ENCODE assay signal across 8 cellular contexts in genomic region chr19:19668230-19669012, GRCh38. TPM values are rescaled to one million over a fixed set of nuclear protein-coding genes. Genes with fewer than 3 reads are reported as not detected.
DNase-seq lines count a peak whose midpoint lies in the region; ATAC-seq and TF ChIP-seq lines count a peak whose summit lies in the region.

ZNF101 (plus strand) TSS chr19:19668839; CDS start chr19:19668964, 125 bp downstream.

- no peaks in the 10 kb centered on the region for H3K27me3 ChIP-seq in BLaER1

- H3K4me2 ChIP-seq in BLaER1 = peak within 1 kb of the TSS; percentile 86

- H3K4me1 ChIP-seq in BLaER1 = peaks cover 42% of the 10 kb centered on the region

- peak within 1 kb of the TSS; percentile 95 for H3K9ac ChIP-seq in BLaER1

- peaks cover 29% of the 10 kb centered on the region for H3K4me1 Mint-ChIP-seq in activated CD4-positive, alpha-beta T cell treated with anti-CD3 and anti-CD28 coated beads for 36 hours

- H4K20me1 ChIP-seq in BLaER1 = no peaks in the 10 kb centered on the region

- H3K9me3 Mint-ChIP-seq in activated CD4-positive, alpha-beta T cell treated with anti-CD3 and anti-CD28 coated beads for 36 hours (ENCODE audit: low read depth) = peaks cover 6% of the 10 kb centered on the region

- H3K9me3 ChIP-seq in BLaER1 = peaks cover 32% of the 10 kb centered on the region

- no peaks in the 10 kb centered on the region for H3K27me3 Mint-ChIP-seq in activated CD4-positive, alpha-beta T cell treated with anti-CD3 and anti-CD28 coated beads for 36 hours

- H3K4me3 Mint-ChIP-seq in activated CD4-positive, alpha-beta T cell treated with anti-CD3 and anti-CD28 coated beads for 36 hours = peak within 1 kb of the TSS; percentile 87

- H3K36me3 Mint-ChIP-seq in activated CD4-positive, alpha-beta T cell treated with anti-CD3 and anti-CD28 coated beads for 36 hours (ENCODE audit: low read depth) = peaks cover 46% of the 10 kb centered on the region

- H3K27ac ChIP-seq in BLaER1 = peak within 1 kb of the TSS; percentile 96

- H3K4me3 ChIP-seq in BLaER1 (peak within 1 kb of the TSS; percentile 95), choroid plexus epithelial cell (ENCODE audit: low read depth, low read length) (peak within 1 kb of the TSS; percentile 94)

- POLR2A ChIA-PET in activated CD4-positive, alpha-beta T cell treated with anti-CD3 and anti-CD28 coated beads for 36 hours (lab: Charles Lee) = interaction anchor here (0.5 to 1.7 kb wide), 10 partner anchors 38 to 476 kb away, joined by 3 to 9 read pairs (median 3); partner anchors contain the start of genes BORCS8, RFXANK, ZNF14 and ZNF253

- peak within 1 kb of the TSS; percentile 98 for H3K27ac Mint-ChIP-seq in activated CD4-positive, alpha-beta T cell treated with anti-CD3 and anti-CD28 coated beads for 36 hours

- no peak for TF ChIP-seq CTCF in choroid plexus epithelial cell (conservative IDR thresholded peaks at IDR 0.05; ENCODE audit: low read depth, low read length)

- DNase-seq in NCI-H524 treated with DMSO at 0.1 percent for 48 hours (lab: John Stamatoyannopoulos, UW) = peak; percentile 84
- DNase-seq in activated CD4-positive, alpha-beta T cell treated with anti-CD3 and anti-CD28 coated beads for 36 hours = peak; percentile 98
- peak; percentile 91 for DNase-seq in choroid plexus epithelial cell (ENCODE audit: low read depth)
- DNase-seq in kidney tubule cell (ENCODE audit: low spot score) = peak; percentile 95
- DNase-seq in stimulated activated CD4-positive, alpha-beta T cell treated with anti-CD3 and anti-CD28 coated beads, Interleukin-1b, Interleukin-23, amount 100 ng/mL, for 1 hour (ENCODE audit: low read depth in 2 of 2) = peak; percentile 84 to 88

- CTCF ChIA-PET in activated CD4-positive, alpha-beta T cell treated with anti-CD3 and anti-CD28 coated beads for 36 hours (lab: Charles Lee) = interaction anchor here (0.5 to 1.2 kb wide), 7 partner anchors 8 to 1862 kb away, joined by 3 to 4 read pairs (median 3); partner anchors contain the start of genes ZNF14 and ZNF506

- intact Hi-C loops in activated CD4-positive, alpha-beta T cell treated with anti-CD3 and anti-CD28 coated beads for 36 hours (cut with DNase I, micrococcal nuclease) = loop anchor here (1.0 to 2.0 kb wide), 11 partner anchors 65 to 409 kb away; partner anchors contain the start of genes ZNF14 (in 1 of the 2), ZNF506 (in 1 of the 2), ZNF90 (in 1 of the 2) and ZNF93 (in 1 of the 2)

- ATAC-seq in GM19324 (IDR thresholded peaks at IDR 0.05; ENCODE audit: low FRiP score, unreplicated experiment) (peak; percentile 68), HG03460 (IDR thresholded peaks at IDR 0.05; ENCODE audit: unreplicated experiment) (peak; percentile 55)
- ATAC-seq in activated CD4-positive, alpha-beta T cell treated with anti-CD3 and anti-CD28 coated beads for 36 hours = peak; percentile 82

- peaks cover 24% of the 10 kb centered on the region for H3K36me3 ChIP-seq in BLaER1

RNA-seq across cellular contexts. Expression of gene ZNF101, which starts in this region (rescaled TPM):
- total RNA-seq in activated CD4-positive, alpha-beta T cell treated with anti-CD3 and anti-CD28 coated beads for 36 hours = 10 to 100 TPM; 63.9 to 70.8 TPM

Comparison
In these comparisons a context has a peak if more than half of its experiments do, and no peak if none do; other contexts are left out.
1. Peak in every context shown above with its lines: DNase-seq, ATAC-seq, H3K4me3 ChIP-seq and H3K27ac ChIP-seq.